ENCODE assay signal across 24 cellular contexts in the genomic region with DNA sequence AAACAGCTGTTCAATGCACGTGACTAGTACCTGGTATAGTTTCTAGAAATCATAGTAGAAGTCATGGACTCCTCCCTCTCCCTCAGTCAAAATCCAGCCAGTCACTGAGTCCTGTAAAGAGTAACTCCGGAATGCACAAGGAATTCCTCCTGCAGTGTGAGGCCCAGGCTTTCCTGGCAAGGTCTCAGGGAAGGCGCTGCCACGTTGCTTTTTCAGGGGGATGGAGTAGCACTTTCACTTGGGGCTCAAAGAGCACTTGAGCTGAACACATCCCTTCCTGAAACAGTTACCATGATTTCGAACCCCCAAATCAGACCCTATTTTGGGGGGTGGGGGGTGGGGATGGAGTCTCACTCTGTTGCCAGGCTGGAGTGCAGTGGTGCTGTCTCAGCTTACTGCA. TPM values are rescaled to one million over a fixed set of nuclear protein-coding genes. Genes with fewer than 3 reads are reported as not detected.
DNase-seq lines count a peak whose midpoint lies in the region; ATAC-seq lines count a peak whose summit lies in the region.
"Had no signal": no experiment of that assay in that cellular context is flagged by ENCODE, and none has a peak within 500 bp of the region (broad histone marks: within the 10 kb centered on the region; RNA-seq: fewer than 3 reads in every experiment).

No MANE protein-coding gene starts in this region.

- H3K4me1 ChIP-seq in mesenchymal stem cell (ENCODE audit: control insufficient read depth, insufficient read depth, low read depth, low read length), result peaks cover 3% of the 10 kb centered on the region
- H3K4me1 ChIP-seq: A549, transverse colon had no signal

- H3K18ac ChIP-seq in mesenchymal stem cell (ENCODE audit: low read depth in 1 of 2, low read length in 2 of 2), result no peak overlapping the region

- no peak overlapping the region for H3K4me3 ChIP-seq in mesenchymal stem cell (ENCODE audit: insufficient read depth in 1 of 2, low read depth in 1 of 2, low read length in 2 of 2)
- H3K4me3 ChIP-seq: A549, transverse colon had no signal

- H3K27me3 ChIP-seq in mesenchymal stem cell (ENCODE audit: control insufficient read depth in 1 of 2, insufficient read depth in 1 of 2, low read length in 2 of 2), result no peaks in the 10 kb centered on the region
- H3K27me3 ChIP-seq: transverse colon had no signal

- no peak overlapping the region for H2BK15ac ChIP-seq in mesenchymal stem cell (ENCODE audit: low read depth, poor library complexity, severe bottlenecking)

- H2BK12ac ChIP-seq in mesenchymal stem cell (ENCODE audit: low read length in 2 of 2), result no peak overlapping the region

- no peak overlapping the region for H2AFZ ChIP-seq in mesenchymal stem cell (ENCODE audit: low read depth, low read length)

- H3K9ac ChIP-seq in mesenchymal stem cell (ENCODE audit: low read length), result no peak overlapping the region

- H3K27ac ChIP-seq in mesenchymal stem cell (ENCODE audit: low read length, poor library complexity, severe bottlenecking) (peak overlapping the region; percentile 69), caudate nucleus (ENCODE audit: low read depth, low read length) (no peak overlapping the region)
- H3K27ac ChIP-seq: A549, transverse colon had no signal

- no peak overlapping the region for H4K8ac ChIP-seq in mesenchymal stem cell (ENCODE audit: low read length)

- H3K23ac ChIP-seq in mesenchymal stem cell (ENCODE audit: low read length in 2 of 2), result no peak overlapping the region

- WGBS in mesenchymal stem cell, result 37% methylated on average over 4 of the region's 5 CpGs

- no peaks in the 10 kb centered on the region for H3K9me3 ChIP-seq in mesenchymal stem cell (ENCODE audit: control insufficient read depth, low read length)
- H3K9me3 ChIP-seq: A549, transverse colon had no signal

- H3K36me3 ChIP-seq in mesenchymal stem cell (ENCODE audit: control insufficient read depth in 1 of 2, insufficient read depth in 2 of 2, low read depth in 1 of 2, low read length in 2 of 2), result no peaks in the 10 kb centered on the region
- H3K36me3 ChIP-seq: transverse colon had no signal

- no peaks in the 10 kb centered on the region for H3K79me1 ChIP-seq in mesenchymal stem cell (replicated peaks; ENCODE audit: low read length, poor library complexity, severe bottlenecking)

- peak overlapping the region; percentile 22 for H2AK5ac ChIP-seq in mesenchymal stem cell (ENCODE audit: low read length, severe bottlenecking)

- H3K4me2 ChIP-seq in mesenchymal stem cell (ENCODE audit: low read length, poor library complexity, severe bottlenecking), result no peak overlapping the region
- H3K4me2 ChIP-seq: A549 had no signal

- H2BK5ac ChIP-seq in mesenchymal stem cell (ENCODE audit: low read depth, low read length, poor library complexity, severe bottlenecking), result peak overlapping the region; percentile 23

- ATAC-seq in GM18520 (IDR thresholded peaks at IDR 0.05; ENCODE audit: unreplicated experiment), result no peak
- ATAC-seq: A549; activated CD8-positive, alpha-beta T cell treated with anti-CD3 and anti-CD28 coated beads, Interleukin-2, amount 10 ng/mL, durations not matched to agents 7 days and 5 days; activated T-cell treated with anti-CD3 and anti-CD28 coated beads, Interleukin-2, amount 50 U/mL, for 72 hours; effector memory CD8-positive, alpha-beta T cell; natural killer cell treated with Interleukin-12 subunit alpha and Interleukin-12 subunit beta and Interleukin-15 and Interleukin-18, amount 100 ng/mL, for 72 hours; stimulated activated naive B cell treated with anti-CD40 and anti-IgM and Interleukin-4, amounts not matched to agents 10 μg/mL and 1 μg/mL and 100 μg/mL, for 72 hours had no signal

- DNase-seq in AG08396 (ENCODE audit: low spot score) (peak; percentile 45), NCI-H226 (peak; percentile 74), fibroblast of gingiva (ENCODE audit: low read depth) (peak; percentile 27), mesenchymal stem cell (no peak), NAMALWA (ENCODE audit: low spot score) (no peak), NCI-H187 treated with DMSO at 0.1 percent for 48 hours (lab: John Stamatoyannopoulos, UW) (no peak), caudate nucleus (lab: John Stamatoyannopoulos, UW) (no peak)
- DNase-seq: activated CD8-positive, alpha-beta T cell treated with anti-CD3 and anti-CD28 coated beads, Interleukin-2, amount 10 ng/mL, durations not matched to agents 7 days and 5 days; activated naive CD8-positive, alpha-beta T cell treated with anti-CD3 and anti-CD28 coated beads, Interleukin-2, amount 10 ng/mL, durations not matched to agents 7 days and 5 days; activated T-cell treated with anti-CD3 and anti-CD28 coated beads, Interleukin-2, amount 50 U/mL, for 72 hours; CD4-positive, alpha-beta memory T cell; DND-41; effector memory CD8-positive, alpha-beta T cell; foreskin melanocyte; mammary epithelial cell; MV-4-11; NCI-H2029 treated with DMSO at 0.1 percent for 48 hours; NCI-H510A treated with DMSO at 0.1 percent for 48 hours; SHP77 treated with DMSO at 0.1 percent for 48 hours; stimulated activated naive B cell treated with anti-CD40 and anti-IgM and Interleukin-4, amounts not matched to agents 10 μg/mL and 1 μg/mL and 100 μg/mL, for 72 hours; transverse colon had no signal

- peak overlapping the region in 1 of 2 experiments; percentile 35 for H3K14ac ChIP-seq in mesenchymal stem cell (ENCODE audit: low read length in 2 of 2)

- H4K91ac ChIP-seq in mesenchymal stem cell (ENCODE audit: low read length), result no peak overlapping the region

- H3K4ac ChIP-seq in mesenchymal stem cell (ENCODE audit: low read depth in 1 of 2, low read length in 2 of 2), result no peak overlapping the region

- no peak overlapping the region for H2BK120ac ChIP-seq in mesenchymal stem cell (ENCODE audit: low read depth, low read length)

RNA-seq across cellular contexts. Expression of a gene that starts 26.4 kb away (rescaled TPM):
- 28.0 TPM for polyA plus RNA-seq in mesenchymal stem cell (2013, experiment 1 of 2)
- 28.7 TPM for polyA plus RNA-seq in mesenchymal stem cell (2013, experiment 2 of 2)

Comparison
In these comparisons a context has a peak if more than half of its experiments do, and no peak if none do; other contexts are left out.
1. DNase-seq: peak in AG08396 (single experiment), NCI-H226 (single experiment) and fibroblast of gingiva (single experiment); none in mesenchymal stem cell (single experiment), NAMALWA (single experiment), NCI-H187 treated with DMSO at 0.1 percent for 48 hours (single experiment) and caudate nucleus (0 of 61).